8 cellular contexts compared by ENCODE assay signal in genomic region chrX:136251042-136251991, GRCh38. TPM values are rescaled to one million over a fixed set of nuclear protein-coding genes. Genes with fewer than 3 reads are reported as not detected.
DNase-seq lines count a peak whose midpoint lies in the region; ATAC-seq and TF ChIP-seq lines count a peak whose summit lies in the region.

TSS of gene MAP7D3 (minus strand) at chrX:136251400. CDS start at chrX:136251358, 42 bp downstream.

- peak; percentile 85 for ATAC-seq in GM21529 (IDR thresholded peaks at IDR 0.05; ENCODE audit: unreplicated experiment)

- no peak for TF ChIP-seq EP300 in sigmoid colon (IDR thresholded peaks at IDR 0.05)

- peak within 1 kb of the TSS; percentile 61 to 92 (median 91) for H3K27ac Mint-ChIP-seq in IgD-negative memory B cell

- H3K4me1 ChIP-seq in DOHH2 (ENCODE audit: control insufficient read depth, low read length): peaks cover 10% of the 10 kb centered on the region; the same call in 1 of the 2 replicates
- H3K4me1 ChIP-seq in sigmoid colon: peaks cover 0 to 7% (median 0%) of the 10 kb centered on the region in 4 donors

- H3K36me3 Mint-ChIP-seq in IgD-negative memory B cell: no peaks in the 10 kb centered on the region

- no peaks in the 10 kb centered on the region for H3K27me3 Mint-ChIP-seq in IgD-negative memory B cell

- peak within 1 kb of the TSS; percentile 60 for H3K4me2 ChIP-seq in DOHH2 (ENCODE audit: low read length)

- H3K27ac ChIP-seq in DOHH2 (ENCODE audit: low read depth, low read length): no peak within 1 kb of the TSS
- H3K27ac ChIP-seq in sigmoid colon: peak within 1 kb of the TSS; percentile 86 to 91 (median 89)

- no peaks in the 10 kb centered on the region for H3K9me3 Mint-ChIP-seq in IgD-negative memory B cell

- no peaks in the 10 kb centered on the region for H3K9me2 ChIP-seq in DOHH2 (replicated peaks; ENCODE audit: control insufficient read depth, low read length)

- TF ChIP-seq POLR2A in sigmoid colon (IDR thresholded peaks at IDR 0.05): peak; percentile 18

- H3K4me1 Mint-ChIP-seq in IgD-negative memory B cell: peaks cover 0 to 5% (median 5%) of the 10 kb centered on the region in 3 donors

- H3K27me3 ChIP-seq in DOHH2 (ENCODE audit: control insufficient read depth, low read length) (peaks cover 6% of the 10 kb centered on the region), sigmoid colon (no peaks in the 10 kb centered on the region)

- H3K4me3 Mint-ChIP-seq in IgD-negative memory B cell: peak within 1 kb of the TSS; percentile 85 to 92 (median 88)

- H3K36me3 ChIP-seq in DOHH2 (ENCODE audit: control insufficient read depth, low read length) (no peaks in the 10 kb centered on the region), sigmoid colon (no peaks in the 10 kb centered on the region)

- no peaks in the 10 kb centered on the region for H3F3A ChIP-seq in DOHH2 (ENCODE audit: control insufficient read depth, insufficient read depth)

- TF ChIP-seq CTCF in DOHH2 (IDR thresholded peaks at IDR 0.05; ENCODE audit: low read depth, low read length, poor library complexity, severe bottlenecking) (no peak), sigmoid colon (IDR thresholded peaks at IDR 0.05) (no peak)

- DNase-seq in amygdala (lab: John Stamatoyannopoulos, UW) (peak in 39 of 56 donors; percentile 0 to 61 (median 16)), hepatic stellate cell (ENCODE audit: low spot score) (peak; percentile 71), sigmoid colon (peak; percentile 82), cortex of kidney (lab: John Stamatoyannopoulos, UW) (no peak)

- WGBS in sigmoid colon, 2 donors: 1% methylated on average over 73 of the region's 73 CpGs

- no peaks in the 10 kb centered on the region for H3K79me2 ChIP-seq in DOHH2 (ENCODE audit: control insufficient read depth, low read length)

- no peaks in the 10 kb centered on the region for H4K20me1 ChIP-seq in DOHH2 (ENCODE audit: control insufficient read depth, insufficient read depth, low read depth, low read length)

- intact Hi-C loops in T-helper 1 cell treated with Interleukin-12 subunit alpha and Interleukin-12 subunit beta and Interleukin-4 antibody, amounts not matched to agents 30 ng/mL and 1 ng/mL, for 36 hours (cut with micrococcal nuclease): loop anchor here (1.0 to 10.0 kb wide), 8 partner anchors 23 to 658 kb away; partner anchors contain the start of genes MMGT1 and SLC9A6
- intact Hi-C loops in sigmoid colon (cut with DNase I): loop anchor here (5.0 to 10.0 kb wide), 3 partner anchors 104 to 264 kb away; partner anchors contain the start of genes FHL1, HTATSF1 and SLC9A6

- H3K9me3 ChIP-seq in DOHH2 (ENCODE audit: control insufficient read depth, insufficient read depth, low read length) (no peaks in the 10 kb centered on the region), sigmoid colon (no peaks in the 10 kb centered on the region)

- H3K4me3 ChIP-seq in DOHH2 (ENCODE audit: low read length) (peak within 1 kb of the TSS; percentile 70), sigmoid colon (peak within 1 kb of the TSS; percentile 64 to 79 (median 74))

RNA-seq across cellular contexts. Expression of gene MAP7D3, which starts in this region (rescaled TPM):
- polyA plus RNA-seq in IgD-negative memory B cell (8.7 TPM), sigmoid colon (1 to 10 TPM in 2 of 3 donors, under 1 TPM in 1; 0.92 to 3.6 (median 3.0) TPM)
- 16.4 and 17.2 TPM in 2 replicates for total RNA-seq in T-helper 1 cell treated with Interleukin-12 subunit alpha and Interleukin-12 subunit beta and Interleukin-4 antibody, amounts not matched to agents 30 ng/mL and 1 ng/mL, for 36 hours
- 10 to 100 TPM; 11.3 to 21.0 (median 14.2) TPM for total RNA-seq in sigmoid colon
